Comparison of ENCODE assay signal across 26 cellular contexts in genomic region chr16:68658974-68659360, GRCh38. TPM values are rescaled to one million over a fixed set of nuclear protein-coding genes. Genes with fewer than 3 reads are reported as not detected.
DNase-seq lines count a peak whose midpoint lies in the region; ATAC-seq and TF ChIP-seq lines count a peak whose summit lies in the region.
"Had no signal": no experiment of that assay in that cellular context is flagged by ENCODE, and none has a peak within 500 bp of the region (broad histone marks: within the 10 kb centered on the region; RNA-seq: fewer than 3 reads in every experiment).

No MANE protein-coding gene starts in this region.

- H3K79me2 ChIP-seq in GM23248 (ENCODE audit: insufficient read depth): no peaks in the 10 kb centered on the region

- H3F3A ChIP-seq in GM23248 (ENCODE audit: insufficient read depth): peaks cover 29% of the 10 kb centered on the region

- ATAC-seq in Panc1 (peak; percentile 65), right lobe of liver (no peak)
- ATAC-seq: activated CD8-positive, alpha-beta memory T cell treated with anti-CD3 and anti-CD28 coated beads, Interleukin-2, amount 10 ng/mL, durations not matched to agents 7 days and 5 days had no signal

- H3K9me2 ChIP-seq in GM23248 (ENCODE audit: insufficient read depth): no peaks in the 10 kb centered on the region

- WGBS in GM23248 (ENCODE audit: low coverage in 1 of 2, low lambda C conversion rate in 2 of 2, missing lambda C conversion rate in 2 of 2), 2 experiments: 33 to 35% methylated on average over 1 of the region's 1 CpG
- WGBS in right lobe of liver (ENCODE audit: insufficient coverage, low coverage, low lambda C conversion rate, missing lambda C conversion rate): 20% methylated on average over 1 of the region's 1 CpG

- H3K36me3 Mint-ChIP-seq in osteocyte (ENCODE audit: unreplicated experiment): no peaks in the 10 kb centered on the region

- no peaks in the 10 kb centered on the region for H3K9me3 Mint-ChIP-seq in osteocyte (ENCODE audit: unreplicated experiment)
- H3K9me3 Mint-ChIP-seq: activated T-helper 1 cell treated with anti-CD3 and anti-CD28 coated beads, Interleukin-12 subunit alpha, Interleukin-12 subunit beta, Interleukin-2, Interleukin-4 antibody, amounts not matched to agents 30 ng/mL and 10 ng/mL and 1 ng/mL, durations not matched to agents 14 hours and 24 hours and 36 hours; stimulated activated naive CD8-positive, alpha-beta T cell treated with anti-CD3 and anti-CD28 coated beads, Interleukin-15, Interleukin-2, amounts not matched to agents 100 ng/mL and 50 ng/mL, for 24 hours had no signal

- peaks cover 33% of the 10 kb centered on the region for H3K4me1 ChIP-seq in GM23248 (ENCODE audit: insufficient read depth)
- H3K4me1 ChIP-seq in Panc1 (ENCODE audit: control insufficient read depth, insufficient read depth, low read length): peaks cover 30% of the 10 kb centered on the region
- no peaks in the 10 kb centered on the region for H3K4me1 ChIP-seq in right lobe of liver
- H3K4me1 ChIP-seq: lower lobe of right lung, spleen had no signal

- peaks cover 14% of the 10 kb centered on the region; the same call in 1 of the 2 replicates for H3K27me3 ChIP-seq in GM23248 (replicated peaks; ENCODE audit: insufficient read depth)
- no peaks in the 10 kb centered on the region for H3K27me3 ChIP-seq in Panc1 (ENCODE audit: control insufficient read depth, insufficient read depth, low read length)
- H3K27me3 ChIP-seq in right lobe of liver: no peaks in the 10 kb centered on the region
- no peaks in the 10 kb centered on the region for H3K27me3 ChIP-seq in dorsolateral prefrontal cortex
- H3K27me3 ChIP-seq: spleen, transverse colon had no signal

- H3K4me3 ChIP-seq in GM23248 (no peak overlapping the region), Panc1 (ENCODE audit: low read depth in 2 of 2, low read length in 2 of 2) (no peak overlapping the region), right lobe of liver (no peak overlapping the region), dorsolateral prefrontal cortex (no peak overlapping the region)
- H3K4me3 ChIP-seq: lower lobe of right lung, spleen, transverse colon had no signal

- H3K36me3 ChIP-seq in GM23248 (ENCODE audit: low read depth) (no peaks in the 10 kb centered on the region), Panc1 (ENCODE audit: control insufficient read depth, insufficient read depth, low read length) (no peaks in the 10 kb centered on the region), right lobe of liver (no peaks in the 10 kb centered on the region)
- H3K36me3 ChIP-seq: lower lobe of right lung, spleen, transverse colon had no signal

- peaks cover 36% of the 10 kb centered on the region for H3K4me1 Mint-ChIP-seq in osteocyte (ENCODE audit: unreplicated experiment)

- no peak overlapping the region for H3K27ac ChIP-seq in GM23248
- H3K27ac ChIP-seq in Panc1 (ENCODE audit: low read length): peak overlapping the region; percentile 67
- H3K27ac ChIP-seq in epithelial cell of prostate: peak overlapping the region; percentile 99
- H3K27ac ChIP-seq in right lobe of liver: no peak overlapping the region
- no peak overlapping the region for H3K27ac ChIP-seq in dorsolateral prefrontal cortex
- H3K27ac ChIP-seq: KMS-11, lower lobe of right lung, transverse colon had no signal

- TF ChIP-seq CTCF in Panc1 (IDR thresholded peaks at IDR 0.05): no peak
- no peak for TF ChIP-seq CTCF in osteocyte (IDR thresholded peaks at IDR 0.05)
- no peak for TF ChIP-seq CTCF in right lobe of liver (IDR thresholded peaks at IDR 0.05)
- no peak for TF ChIP-seq CTCF in dorsolateral prefrontal cortex (IDR thresholded peaks at IDR 0.05 in 54 of 56, conservative IDR thresholded peaks at IDR 0.05 in 2 of 56; ENCODE audit: low read depth in 1 of 56, partially characterized antibody in 56 of 56)

- no peaks in the 10 kb centered on the region for H4K20me1 ChIP-seq in GM23248 (ENCODE audit: insufficient read depth)

- no peak for TF ChIP-seq POLR2A in right lobe of liver (IDR thresholded peaks at IDR 0.05)

- CTCF ChIA-PET in Panc1 (lab: Charles Lee): interaction anchor here (0.7 kb wide), 1 partner anchor 65 kb away, joined by 10 read pairs; no protein-coding TSS in a partner anchor

- no peaks in the 10 kb centered on the region for H3K27me3 Mint-ChIP-seq in osteocyte (ENCODE audit: unreplicated experiment)

- BruUV-seq in Panc1 (replicated peaks; lab: Mats Ljungman, UMichigan): no TSS peak

- H3K27ac Mint-ChIP-seq in osteocyte (ENCODE audit: unreplicated experiment): peak overlapping the region; percentile 94
- H3K27ac Mint-ChIP-seq: activated CD8-positive, alpha-beta memory T cell treated with anti-CD3 and anti-CD28 coated beads, Interleukin-2, amount 10 ng/mL, durations not matched to agents 7 days and 5 days; activated T-helper 1 cell treated with anti-CD3 and anti-CD28 coated beads, Interleukin-12 subunit alpha, Interleukin-12 subunit beta, Interleukin-2, Interleukin-4 antibody, amounts not matched to agents 30 ng/mL and 10 ng/mL and 1 ng/mL, durations not matched to agents 14 hours and 24 hours and 36 hours; stimulated activated naive CD8-positive, alpha-beta T cell treated with anti-CD3 and anti-CD28 coated beads, Interleukin-15, Interleukin-2, amounts not matched to agents 100 ng/mL and 50 ng/mL, for 24 hours had no signal

- POLR2A ChIA-PET in Panc1 (lab: Charles Lee): interaction anchor here (0.6 to 0.7 kb wide), 2 partner anchors 21 to 32 kb away, joined by 4 to 8 read pairs; no protein-coding TSS in a partner anchor

- no peak overlapping the region for H3K9ac ChIP-seq in GM23248
- H3K9ac ChIP-seq: KMS-11 had no signal

- intact Hi-C loops in Panc1 (cut with micrococcal nuclease; ENCODE audit: unreplicated experiment) (no loop called here), right lobe of liver (cut with DNase I) (no loop called here), dorsolateral prefrontal cortex (cut with DNase I) (no loop called here)

- H3K4me2 ChIP-seq in GM23248 (ENCODE audit: unreplicated experiment): peak overlapping the region; percentile 34
- H3K4me2 ChIP-seq: KMS-11 had no signal

- in situ Hi-C loops in GM23248 (cut with MboI): no loop called here
- in situ Hi-C loops in Panc1 (cut with HindIII; ENCODE audit: low pct_unique_long_range_greater_than_20kb, low sequenced_read_pairs): no loop called here

- DNase-seq in GM23248 (no peak), Panc1 (ENCODE audit: low read depth, low spot score) (no peak), epithelial cell of prostate (ENCODE audit: low read depth, low spot score) (no peak), osteocyte (ENCODE audit: extremely low spot score, unreplicated experiment) (no peak), A172 (ENCODE audit: low spot score) (no peak), right lobe of liver (no peak), NCI-H774 (lab: John Stamatoyannopoulos, UW) (no peak), dorsolateral prefrontal cortex (no peak)
- DNase-seq: activated CD4-positive, alpha-beta T cell treated with anti-CD3 and anti-CD28 coated beads for 48 hours; activated CD8-positive, alpha-beta memory T cell treated with anti-CD3 and anti-CD28 coated beads, Interleukin-2, amount 10 ng/mL, durations not matched to agents 7 days and 5 days; activated naive CD4-positive, alpha-beta T cell treated with anti-CD3 and anti-CD28 coated beads, Interleukin-2, amount 50 U/mL, for 16 hours; anterior cingulate cortex; C1 segment of cervical spinal cord; central memory CD4-positive, alpha-beta T cell; hippocampal formation; lower lobe of right lung; NCI-H1694 treated with DMSO at 0.1 percent for 48 hours; nucleus accumbens; SIG-M5; spleen; stimulated activated CD4-positive, alpha-beta T cell treated with anti-CD3 and anti-CD28 coated beads, Interleukin-4, amount 100 ng/mL, for 24 hours; transverse colon had no signal

- H2AFZ ChIP-seq in GM23248: no peak overlapping the region

- H3K4me3 Mint-ChIP-seq in osteocyte (ENCODE audit: unreplicated experiment): no peak overlapping the region
- H3K4me3 Mint-ChIP-seq: activated CD8-positive, alpha-beta memory T cell treated with anti-CD3 and anti-CD28 coated beads, Interleukin-2, amount 10 ng/mL, durations not matched to agents 7 days and 5 days; activated T-helper 1 cell treated with anti-CD3 and anti-CD28 coated beads, Interleukin-12 subunit alpha, Interleukin-12 subunit beta, Interleukin-2, Interleukin-4 antibody, amounts not matched to agents 30 ng/mL and 10 ng/mL and 1 ng/mL, durations not matched to agents 14 hours and 24 hours and 36 hours; stimulated activated naive CD8-positive, alpha-beta T cell treated with anti-CD3 and anti-CD28 coated beads, Interleukin-15, Interleukin-2, amounts not matched to agents 100 ng/mL and 50 ng/mL, for 24 hours had no signal

- H3K9me3 ChIP-seq in GM23248 (ENCODE audit: low read depth) (no peaks in the 10 kb centered on the region), Panc1 (ENCODE audit: control insufficient read depth, insufficient read depth, low read depth, low read length) (no peaks in the 10 kb centered on the region), right lobe of liver (no peaks in the 10 kb centered on the region)
- H3K9me3 ChIP-seq: lower lobe of right lung, spleen, transverse colon had no signal

RNA-seq across cellular contexts. Expression of gene CDH3, which starts 13.9 kb away (rescaled TPM):
- under 0.01 TPM in 1 of 2 replicates, not detected in the other for total RNA-seq in GM23248 (2014; rRNA removed; shearing (Covaris generic))
- 0.14 TPM in 1 of 2 replicates, not detected in the other for polyA plus RNA-seq in GM23248 (2016; fragmentation: Nextera tagmentation; extraction: Ambion mirVana)
- total RNA-seq in Panc1 (2021; ENCODE audit: unreplicated experiment): 16.7 TPM
- polyA plus RNA-seq in Panc1 (2012; ENCODE audit: insufficient read length): 23.5 TPM
- total RNA-seq in osteocyte: 2.5 and 3.6 TPM in 2 replicates
- 0.07 and 0.34 TPM in 2 replicates for total RNA-seq in A172 (2014; rRNA removed; shearing (Covaris generic))
- under 1 TPM in 1 of 6 experiments, not detected in 5; 0.06 TPM for total RNA-seq in right lobe of liver
- 10 to 100 TPM in 13 of 120 experiments, 1 to 10 TPM in 107; 2.4 to 13.1 (median 6.2) TPM for total RNA-seq in dorsolateral prefrontal cortex
- polyA plus RNA-seq: AG04450 had no signal

Comparison
In these comparisons a context has a peak if more than half of its experiments do, and no peak if none do; other contexts are left out.
1. H3K27ac ChIP-seq: peak in Panc1 (single experiment) and epithelial cell of prostate (single experiment); none in GM23248 (single experiment), right lobe of liver (0 of 3) and dorsolateral prefrontal cortex (0 of 59).